8 cellular contexts compared by ENCODE assay signal in the genomic region with DNA sequence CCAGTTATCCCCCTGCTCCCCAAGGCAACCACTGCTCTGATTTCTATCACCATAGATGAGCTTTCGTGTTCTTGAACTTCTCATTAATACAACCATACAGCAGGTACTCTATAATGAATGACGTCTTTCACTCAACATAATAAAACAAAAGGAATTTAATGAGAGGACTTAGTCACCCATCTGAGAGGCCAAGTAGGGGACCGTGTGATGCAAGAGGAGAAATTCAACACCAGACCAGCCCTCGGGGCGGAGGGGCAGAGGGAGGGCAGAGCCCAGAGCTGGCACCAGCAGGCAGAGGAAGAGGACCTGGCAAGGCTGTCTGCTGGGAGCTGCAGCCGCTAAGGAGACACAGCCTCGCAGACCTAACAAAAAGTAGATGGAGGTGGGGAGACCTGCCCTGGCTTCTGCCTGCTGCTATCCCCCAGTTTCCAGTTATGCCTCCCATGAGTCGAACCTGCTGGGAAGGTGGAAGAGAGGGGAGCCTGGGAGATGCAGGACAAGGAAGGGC. TPM values are rescaled to one million over a fixed set of nuclear protein-coding genes. Genes with fewer than 3 reads are reported as not detected.
DNase-seq lines count a peak whose midpoint lies in the region; ATAC-seq and TF ChIP-seq lines count a peak whose summit lies in the region.

No MANE protein-coding gene starts in this region.

- no peak overlapping the region for H3K4me3 Mint-ChIP-seq in type B pancreatic cell
- H3K4me3 Mint-ChIP-seq in stimulated activated effector memory CD8-positive, alpha-beta T cell treated with anti-CD3 and anti-CD28 coated beads, Interleukin-12 subunit alpha, Interleukin-12 subunit beta, amount 100 ng/mL, for 72 hours, result no peak overlapping the region

- peak; percentile 94 for DNase-seq in ACHN
- peak; percentile 97 for DNase-seq in T1000 (lab: John Stamatoyannopoulos, UW)
- peak; percentile 82 for DNase-seq in right atrium auricular region (ENCODE audit: low spot score)
- DNase-seq in type B pancreatic cell (ENCODE audit: extremely low spot score, unreplicated experiment), result no peak
- DNase-seq in stimulated activated effector memory CD8-positive, alpha-beta T cell treated with anti-CD3 and anti-CD28 coated beads, Interleukin-12 subunit alpha, Interleukin-12 subunit beta, amount 100 ng/mL, for 72 hours (ENCODE audit: low spot score in 2 of 2), result no peak

- H3K27me3 ChIP-seq in HUES48 (ENCODE audit: control insufficient read depth, insufficient read depth, low read length) (no peaks in the 10 kb centered on the region), right atrium auricular region (no peaks in the 10 kb centered on the region), subcutaneous abdominal adipose tissue (ENCODE audit: control insufficient read depth in 5 of 5, insufficient read depth in 4 of 5, low read length in 5 of 5) (peaks cover 0 to 3% (median 0%) of the 10 kb centered on the region in 5 donors)

- H3K4me1 ChIP-seq in HUES48 (ENCODE audit: control insufficient read depth, insufficient read depth, low read length) (peaks cover 26% of the 10 kb centered on the region), right atrium auricular region (peaks cover 0 to 37% of the 10 kb centered on the region in 2 donors), subcutaneous abdominal adipose tissue (ENCODE audit: control insufficient read depth in 5 of 5, insufficient read depth in 5 of 5, low read length in 5 of 5) (peaks cover 0 to 34% (median 26%) of the 10 kb centered on the region in 5 donors)

- no peak for ATAC-seq in stimulated activated effector memory CD8-positive, alpha-beta T cell treated with anti-CD3 and anti-CD28 coated beads, Interleukin-12 subunit alpha, Interleukin-12 subunit beta, amount 100 ng/mL, for 72 hours
- ATAC-seq in HG03460 (IDR thresholded peaks at IDR 0.05; ENCODE audit: unreplicated experiment), result no peak

- no peaks in the 10 kb centered on the region for H3K36me3 ChIP-seq in HUES48 (ENCODE audit: control insufficient read depth, insufficient read depth, low read length)
- H3K36me3 ChIP-seq in right atrium auricular region, result no peaks in the 10 kb centered on the region
- H3K36me3 ChIP-seq in subcutaneous abdominal adipose tissue (ENCODE audit: control insufficient read depth in 5 of 5, insufficient read depth in 5 of 5, low read length in 5 of 5), result peaks cover 0 to 8% (median 4%) of the 10 kb centered on the region in 5 donors

- TF ChIP-seq CTCF in right atrium auricular region (IDR thresholded peaks at IDR 0.05) (no peak), type B pancreatic cell (conservative IDR thresholded peaks at IDR 0.05) (no peak)

- no peaks in the 10 kb centered on the region for H3K9me3 ChIP-seq in HUES48 (ENCODE audit: control insufficient read depth, insufficient read depth, low read length)
- no peaks in the 10 kb centered on the region for H3K9me3 ChIP-seq in right atrium auricular region
- H3K9me3 ChIP-seq in subcutaneous abdominal adipose tissue (ENCODE audit: control insufficient read depth in 5 of 5, low read length in 5 of 5), result no peaks in the 10 kb centered on the region

- in situ Hi-C loops in ACHN (cut with HindIII; ENCODE audit: low pct_ligation_motif_present, low pct_unique_long_range_greater_than_20kb, low sequenced_read_pairs), result no loop called here

- H3K27ac Mint-ChIP-seq in type B pancreatic cell, result no peak overlapping the region
- H3K27ac Mint-ChIP-seq in stimulated activated effector memory CD8-positive, alpha-beta T cell treated with anti-CD3 and anti-CD28 coated beads, Interleukin-12 subunit alpha, Interleukin-12 subunit beta, amount 100 ng/mL, for 72 hours, result no peak overlapping the region

- H3K4me3 ChIP-seq in HUES48 (ENCODE audit: low read depth, low read length) (no peak overlapping the region; the same call in 1 of the 2 replicates), right atrium auricular region (no peak overlapping the region), subcutaneous abdominal adipose tissue (ENCODE audit: low read depth in 1 of 5, low read length in 5 of 5) (no peak overlapping the region)

- peaks cover 5% of the 10 kb centered on the region for H3K27me3 Mint-ChIP-seq in type B pancreatic cell

- H3K36me3 Mint-ChIP-seq in type B pancreatic cell, result no peaks in the 10 kb centered on the region
- H3K36me3 Mint-ChIP-seq in stimulated activated effector memory CD8-positive, alpha-beta T cell treated with anti-CD3 and anti-CD28 coated beads, Interleukin-12 subunit alpha, Interleukin-12 subunit beta, amount 100 ng/mL, for 72 hours, result no peaks in the 10 kb centered on the region

- peaks cover 10% of the 10 kb centered on the region for H3K4me1 Mint-ChIP-seq in type B pancreatic cell (ENCODE audit: unreplicated experiment)
- peaks cover 7% of the 10 kb centered on the region for H3K4me1 Mint-ChIP-seq in stimulated activated effector memory CD8-positive, alpha-beta T cell treated with anti-CD3 and anti-CD28 coated beads, Interleukin-12 subunit alpha, Interleukin-12 subunit beta, amount 100 ng/mL, for 72 hours

- H3K27ac ChIP-seq in HUES48 (ENCODE audit: low read depth, low read length) (peak overlapping the region; percentile 39), right atrium auricular region (peak overlapping the region; percentile 62 to 82), subcutaneous abdominal adipose tissue (ENCODE audit: low read depth, low read length) (peak overlapping the region; percentile 24)

- no peak overlapping the region for H3K9ac ChIP-seq in HUES48 (ENCODE audit: low read depth, low read length)
- H3K9ac ChIP-seq in subcutaneous abdominal adipose tissue (ENCODE audit: low read length in 5 of 5), result no peak overlapping the region

- H3K9me3 Mint-ChIP-seq in type B pancreatic cell, result no peaks in the 10 kb centered on the region
- no peaks in the 10 kb centered on the region for H3K9me3 Mint-ChIP-seq in stimulated activated effector memory CD8-positive, alpha-beta T cell treated with anti-CD3 and anti-CD28 coated beads, Interleukin-12 subunit alpha, Interleukin-12 subunit beta, amount 100 ng/mL, for 72 hours

RNA-seq across cellular contexts. Expression of gene CCN5, which starts 13.7 kb away (rescaled TPM):
- total RNA-seq in right atrium auricular region (100 to 1,000 TPM in 1 of 2 donors, 10 to 100 TPM in 1; 85.1 to 118 TPM), type B pancreatic cell (ENCODE audit: low replicate concordance) (not detected in 2 replicates)

RNA-seq across cellular contexts. Expression of gene KCNK15, which starts 16.8 kb away (rescaled TPM):
- 1 to 10 TPM; 1.4 to 3.7 TPM for total RNA-seq in right atrium auricular region
- 0.31 and 0.36 TPM in 2 replicates for total RNA-seq in type B pancreatic cell (ENCODE audit: low replicate concordance)

Comparison
In these comparisons a context has a peak if more than half of its experiments do, and no peak if none do; other contexts are left out.
1. DNase-seq: peak in ACHN (single experiment), T1000 (single experiment) and right atrium auricular region (single experiment); none in type B pancreatic cell (single experiment) and stimulated activated effector memory CD8-positive, alpha-beta T cell treated with anti-CD3 and anti-CD28 coated beads, Interleukin-12 subunit alpha, Interleukin-12 subunit beta, amount 100 ng/mL, for 72 hours (0 of 2).
2. RNA of gene CCN5, which starts 13.7 kb away (total RNA-seq): 85.1 to 118 TPM in right atrium auricular region; not detected in type B pancreatic cell; every median in the first group is over 10 times any median in the second.
3. Peak in every context shown above with its lines, with median percentiles within 50 percentile points of each other: H3K27ac ChIP-seq.